In the genomic region with DNA sequence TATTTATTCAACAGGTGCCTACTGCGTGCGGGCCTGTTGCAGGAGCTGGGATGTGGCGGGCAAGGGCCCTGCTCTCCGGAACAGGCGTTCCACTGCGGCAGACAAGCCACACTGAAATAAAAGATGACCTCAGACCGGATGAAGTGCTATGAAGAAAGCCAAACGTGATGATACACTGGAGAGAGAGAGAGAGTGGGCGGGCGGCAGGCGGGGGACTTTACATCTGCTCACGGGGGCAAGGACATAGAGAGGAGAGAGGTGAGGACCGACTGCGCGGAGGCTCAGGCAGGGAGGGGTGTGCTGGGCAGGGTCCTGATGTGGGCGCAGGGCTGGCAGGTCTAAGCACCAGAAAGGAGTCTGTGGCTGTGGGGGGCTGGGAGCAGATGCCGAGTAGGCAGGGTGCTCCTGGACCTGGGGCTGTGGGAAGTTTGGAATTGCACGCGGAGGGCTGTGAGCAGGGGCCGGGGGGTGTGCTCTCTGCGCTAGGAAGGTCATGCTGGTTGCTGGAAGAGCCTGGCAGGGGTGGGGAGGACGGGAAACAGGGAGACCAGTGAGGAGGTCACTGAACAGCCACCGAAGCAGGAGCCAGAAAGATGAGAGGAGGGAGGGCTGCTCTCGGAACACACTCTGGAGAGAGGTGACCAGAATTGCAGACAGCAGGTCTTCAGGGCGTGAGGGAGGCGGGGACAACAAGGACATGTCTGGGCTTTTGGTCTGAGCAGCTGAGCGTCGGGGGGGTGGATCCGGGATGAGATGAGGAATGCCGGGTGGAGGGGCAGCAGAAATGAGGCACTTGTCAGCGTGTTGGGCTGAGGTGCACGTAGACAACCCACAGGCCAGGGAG, we compare ENCODE assay signal across 1 cellular context.
TF ChIP-seq lines count a peak whose summit lies in the region.

No MANE protein-coding gene starts in this region.

TF ChIP-seq in K562, 482 proteins besides CTCF, POLR2A, EP300 and RAD21:
- 0 out of 2 replicates have a peak, but pooled peaks have one; percentile 24 for TF ChIP-seq ETV1 (tag; conservative IDR thresholded peaks at IDR 0.05; ENCODE audit: low read depth)
- TF ChIP-seq ETV6 (IDR thresholded peaks at IDR 0.05; ENCODE audit: borderline replicate concordance in 1 of 2, low read depth in 2 of 2, low read length in 1 of 2): no peak
- no peak for TF ChIP-seq ETV6 (CRISPR knock-in tag; IDR thresholded peaks at IDR 0.05; ENCODE audit: borderline replicate concordance)
- peak; percentile 8; the same call in 1 of the 2 replicates for TF ChIP-seq CREM (IDR thresholded peaks at IDR 0.05; ENCODE audit: low read depth)
- peak; percentile 47; the same call in 1 of the 2 replicates for TF ChIP-seq MEF2A (IDR thresholded peaks at IDR 0.05; ENCODE audit: control insufficient read depth, low read depth, low read length)
- peak; percentile 81 for TF ChIP-seq EGR1 (conservative IDR thresholded peaks at IDR 0.05)
- TF ChIP-seq, protein P1, sequence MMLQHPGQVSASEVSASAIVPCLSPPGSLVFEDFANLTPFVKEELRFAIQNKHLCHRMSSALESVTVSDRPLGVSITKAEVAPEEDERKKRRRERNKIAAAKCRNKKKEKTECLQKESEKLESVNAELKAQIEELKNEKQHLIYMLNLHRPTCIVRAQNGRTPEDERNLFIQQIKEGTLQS (IDR thresholded peaks at IDR 0.05): peak; percentile 47
- TF ChIP-seq, protein P1 (CRISPR knock-in tag; conservative IDR thresholded peaks at IDR 0.05): no peak
